In genomic region chr22:37328017-37328416, GRCh38 we compare ENCODE assay signal across 14 cellular contexts. TPM values are rescaled to one million over a fixed set of nuclear protein-coding genes. Genes with fewer than 3 reads are reported as not detected.
DNase-seq lines count a peak whose midpoint lies in the region; FAIRE-seq and TF ChIP-seq lines count a peak whose summit lies in the region.
"Had no signal": no experiment of that assay in that cellular context is flagged by ENCODE, and none has a peak within 500 bp of the region (broad histone marks: within the 10 kb centered on the region; RNA-seq: fewer than 3 reads in every experiment).

No MANE protein-coding gene starts in this region.

- H4K20me1 ChIP-seq in GM23248 (ENCODE audit: insufficient read depth) (no peaks in the 10 kb centered on the region), fibroblast of lung (ENCODE audit: control insufficient read depth, extremely low read depth, insufficient read depth, low read length) (no peaks in the 10 kb centered on the region)

- H3K27me3 ChIP-seq in GM23248 (replicated peaks; ENCODE audit: insufficient read depth) (0 out of 2 replicates have a peak, but pooled peaks cover 6% of the 10 kb centered on the region), fibroblast of lung (ENCODE audit: control insufficient read depth, insufficient read depth, low read length) (peaks cover 30% of the 10 kb centered on the region), ascending aorta (peaks cover 20% of the 10 kb centered on the region)

- peak; percentile 32 for FAIRE-seq in urothelium cell line (lab: Jason Lieb, UNC)
- FAIRE-seq: islet of Langerhans had no signal

- H3K4me3 ChIP-seq in GM23248 (no peak overlapping the region), fibroblast of lung (replicated peaks in 1 of 4; ENCODE audit: control extremely low read depth in 1 of 4, insufficient read depth in 1 of 4, low read depth in 3 of 4, low read length in 4 of 4) (no peak overlapping the region), ascending aorta (no peak overlapping the region)
- H3K4me3 ChIP-seq: sigmoid colon had no signal

- no peak overlapping the region for H3K27ac Mint-ChIP-seq in activated CD4-positive, alpha-beta T cell treated with anti-CD3 and anti-CD28 coated beads, Interleukin-2, amount 10 ng/mL, durations not matched to agents 24 days and 14 days

- intact Hi-C loops in ascending aorta (cut with DNase I) = no loop called here
- intact Hi-C loops in activated CD4-positive, alpha-beta T cell treated with anti-CD3 and anti-CD28 coated beads, Interleukin-2, amount 10 ng/mL, durations not matched to agents 24 days and 14 days (cut with micrococcal nuclease) = no loop called here

- H3F3A ChIP-seq in GM23248 (ENCODE audit: insufficient read depth) = peaks cover 16% of the 10 kb centered on the region

- 25% methylated on average over 8 of the region's 8 CpGs for WGBS in GM23248 (ENCODE audit: low coverage in 1 of 2, low lambda C conversion rate in 2 of 2, missing lambda C conversion rate in 2 of 2), 2 experiments

- H3K4me2 ChIP-seq in GM23248 (ENCODE audit: unreplicated experiment) (peak overlapping the region; percentile 32), fibroblast of lung (ENCODE audit: extremely low read depth, insufficient read depth, low read length) (no peak overlapping the region)

- CTCF ChIA-PET in RWPE1 (lab: Yijun Ruan, JAX) = no interaction called here

- no peak overlapping the region for H3K4me3 Mint-ChIP-seq in activated CD4-positive, alpha-beta T cell treated with anti-CD3 and anti-CD28 coated beads, Interleukin-2, amount 10 ng/mL, durations not matched to agents 24 days and 14 days

- no peaks in the 10 kb centered on the region for H3K9me3 ChIP-seq in GM23248 (ENCODE audit: low read depth)
- no peaks in the 10 kb centered on the region for H3K9me3 ChIP-seq in fibroblast of lung (ENCODE audit: control insufficient read depth, insufficient read depth, low read depth, low read length)
- H3K9me3 ChIP-seq in ascending aorta = no peaks in the 10 kb centered on the region
- H3K9me3 ChIP-seq: sigmoid colon had no signal

- H3K9me3 Mint-ChIP-seq in activated CD4-positive, alpha-beta T cell treated with anti-CD3 and anti-CD28 coated beads, Interleukin-2, amount 10 ng/mL, durations not matched to agents 24 days and 14 days = no peaks in the 10 kb centered on the region
- H3K9me3 Mint-ChIP-seq: naive B cell had no signal

- H3K4me1 ChIP-seq in GM23248 (ENCODE audit: insufficient read depth) (peaks cover 32% of the 10 kb centered on the region), fibroblast of lung (ENCODE audit: control insufficient read depth, extremely low read depth, insufficient read depth, low read length) (peaks cover 6% of the 10 kb centered on the region), ascending aorta (no peaks in the 10 kb centered on the region)

- H3K36me3 Mint-ChIP-seq in activated CD4-positive, alpha-beta T cell treated with anti-CD3 and anti-CD28 coated beads, Interleukin-2, amount 10 ng/mL, durations not matched to agents 24 days and 14 days (ENCODE audit: low read depth) = no peaks in the 10 kb centered on the region
- H3K36me3 Mint-ChIP-seq: naive B cell had no signal

- H3K9me2 ChIP-seq in GM23248 (ENCODE audit: insufficient read depth) = no peaks in the 10 kb centered on the region

- DNase-seq in GM23248 = peak; percentile 91
- DNase-seq in RWPE1 (ENCODE audit: low spot score) = peak; percentile 83
- DNase-seq in fibroblast of lung (ENCODE audit: low read depth in 2 of 2) = peak; percentile 47 to 92
- DNase-seq in urothelium cell line (ENCODE audit: low spot score) = peak; percentile 87
- DNase-seq in SW 1271 (lab: John Stamatoyannopoulos, UW) = no peak
- DNase-seq in ascending aorta (ENCODE audit: low spot score in 2 of 2) = no peak
- DNase-seq in activated CD4-positive, alpha-beta T cell treated with anti-CD3 and anti-CD28 coated beads, Interleukin-2, amount 10 ng/mL, durations not matched to agents 24 days and 14 days = no peak
- DNase-seq: activated CD4-positive, CD25-positive, alpha-beta regulatory T cell treated with anti-CD3 and anti-CD28 coated beads, Interleukin-2, amount 50 U/mL, for 72 hours; activated T-cell treated with anti-CD3 and anti-CD28 coated beads, Interleukin-2, amount 50 U/mL, for 48 hours; DMS53; naive B cell; NCI-H524; sigmoid colon had no signal

- H3K27me3 Mint-ChIP-seq in activated CD4-positive, alpha-beta T cell treated with anti-CD3 and anti-CD28 coated beads, Interleukin-2, amount 10 ng/mL, durations not matched to agents 24 days and 14 days = peaks cover 66% of the 10 kb centered on the region

- H3K9ac ChIP-seq in GM23248 = no peak overlapping the region
- H3K9ac ChIP-seq in fibroblast of lung (ENCODE audit: insufficient read depth, low read length) = no peak overlapping the region

- POLR2A ChIA-PET in RWPE1 (lab: Yijun Ruan, JAX; ENCODE audit: low non-redundant PET) = no interaction called here

- peaks cover 2% of the 10 kb centered on the region for H3K4me1 Mint-ChIP-seq in activated CD4-positive, alpha-beta T cell treated with anti-CD3 and anti-CD28 coated beads, Interleukin-2, amount 10 ng/mL, durations not matched to agents 24 days and 14 days

- in situ Hi-C loops in GM23248 (cut with MboI) = no loop called here

- H3K79me2 ChIP-seq in GM23248 (ENCODE audit: insufficient read depth) (no peaks in the 10 kb centered on the region), fibroblast of lung (ENCODE audit: control insufficient read depth, insufficient read depth, low read length) (no peaks in the 10 kb centered on the region)

- TF ChIP-seq CTCF in RWPE1 (conservative IDR thresholded peaks at IDR 0.05; ENCODE audit: low read depth) (no peak), fibroblast of lung (conservative IDR thresholded peaks at IDR 0.05 in 1 of 2, IDR thresholded peaks at IDR 0.05 in 1 of 2; ENCODE audit: low read depth in 1 of 2, low read length in 2 of 2) (no peak), ascending aorta (IDR thresholded peaks at IDR 0.05) (no peak)

- no peaks in the 10 kb centered on the region for H3K36me3 ChIP-seq in GM23248 (ENCODE audit: low read depth)
- no peaks in the 10 kb centered on the region for H3K36me3 ChIP-seq in fibroblast of lung (ENCODE audit: control insufficient read depth, insufficient read depth, low read length)
- H3K36me3 ChIP-seq in ascending aorta = no peaks in the 10 kb centered on the region
- H3K36me3 ChIP-seq: sigmoid colon had no signal

- peak overlapping the region; percentile 28 for H3K27ac ChIP-seq in GM23248
- H3K27ac ChIP-seq in RWPE1 = peak overlapping the region; percentile 93
- peak overlapping the region; percentile 38 for H3K27ac ChIP-seq in fibroblast of lung (ENCODE audit: insufficient read depth, low read length)
- H3K27ac ChIP-seq in ascending aorta = no peak overlapping the region
- H3K27ac ChIP-seq: sigmoid colon had no signal

- H2AFZ ChIP-seq in GM23248 = no peak overlapping the region
- no peak overlapping the region for H2AFZ ChIP-seq in fibroblast of lung (ENCODE audit: low read length)

RNA-seq across cellular contexts. Expression of gene CYTH4, which starts 45.7 kb away (rescaled TPM):
- total RNA-seq in GM23248 (2014; rRNA removed; shearing (Covaris generic)) = not detected in 2 replicates
- polyA plus RNA-seq in GM23248 (2016; fragmentation: Nextera tagmentation; extraction: Ambion mirVana) (not detected in 2 replicates), fibroblast of lung (0.12 TPM in 1 of 2 replicates, not detected in the other)
- total RNA-seq in fibroblast of lung (under 0.01 and 0.26 TPM in 2 replicates), ascending aorta (130 TPM)
- 0.14 TPM in 1 of 2 replicates, not detected in the other for polyA plus RNA-seq in fibroblast of lung (2012)
- not detected in 2 replicates for polyA minus RNA-seq in fibroblast of lung (ENCODE audit: low replicate concordance)
- 43.5 and 44.9 TPM in 2 replicates for total RNA-seq in activated CD4-positive, alpha-beta T cell treated with anti-CD3 and anti-CD28 coated beads, Interleukin-2, amount 10 ng/mL, durations not matched to agents 24 days and 14 days

Comparison
In these comparisons a context has a peak if more than half of its experiments do, and no peak if none do; other contexts are left out.
1. DNase-seq: peak in GM23248 (single experiment), RWPE1 (single experiment), fibroblast of lung (2 of 2) and urothelium cell line (single experiment); none in SW 1271 (0 of 2), ascending aorta (0 of 2) and activated CD4-positive, alpha-beta T cell treated with anti-CD3 and anti-CD28 coated beads, Interleukin-2, amount 10 ng/mL, durations not matched to agents 24 days and 14 days (single experiment).
2. H3K27ac ChIP-seq: peak in GM23248 (single experiment), RWPE1 (single experiment) and fibroblast of lung (single experiment); none in ascending aorta (0 of 2).
3. RNA of gene CYTH4, which starts 45.7 kb away (total RNA-seq): 130 TPM in ascending aorta (single experiment) and 43.5 to 44.9 TPM in activated CD4-positive, alpha-beta T cell treated with anti-CD3 and anti-CD28 coated beads, Interleukin-2, amount 10 ng/mL, durations not matched to agents 24 days and 14 days; not detected in GM23248 and under 0.01 to 0.26 TPM in fibroblast of lung; every median in the first group is over 10 times any median in the second.